In the genomic region with DNA sequence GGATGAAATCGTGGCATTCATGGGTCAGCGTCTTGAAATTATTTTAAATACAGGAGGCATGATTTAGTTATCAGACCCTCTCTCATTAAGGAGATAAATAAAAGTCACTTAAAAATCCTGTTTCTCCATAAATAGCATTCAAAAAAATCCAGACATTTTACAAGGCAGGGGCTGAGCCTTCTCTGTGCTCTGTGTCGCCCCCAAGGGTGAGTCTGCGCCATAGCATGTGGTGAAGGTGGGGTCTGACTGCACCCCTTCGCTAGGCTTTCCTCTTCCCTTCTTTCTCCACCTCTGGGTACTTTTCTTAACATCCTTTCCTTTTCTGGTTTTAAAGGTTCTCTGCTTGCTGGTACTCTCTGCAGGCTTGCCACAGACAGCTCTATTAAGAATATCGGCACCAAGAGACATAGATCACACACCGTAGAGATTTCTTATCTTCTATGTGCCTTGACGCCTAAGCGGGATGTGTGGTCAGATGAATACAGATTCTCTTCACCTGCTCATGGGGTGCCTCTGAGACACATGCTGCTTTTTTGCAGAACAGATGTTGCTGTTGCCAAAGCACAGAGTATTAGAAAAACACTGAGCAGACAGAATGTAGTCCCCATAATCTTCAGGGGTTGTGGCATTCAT, we compare ENCODE assay signal across 1 cellular context.
TF ChIP-seq lines count a peak whose summit lies in the region.

No MANE protein-coding gene starts in this region.

TF ChIP-seq in GM12878, 131 proteins besides CTCF, POLR2A, EP300 and RAD21:
- TF ChIP-seq JUNB (IDR thresholded peaks at IDR 0.05) (no peak), SMC3 (IDR thresholded peaks at IDR 0.05; ENCODE audit: borderline replicate concordance, low read length) (peak; percentile 22; the same call in 1 of the 2 replicates), BACH1 (IDR thresholded peaks at IDR 0.05; ENCODE audit: borderline replicate concordance) (no peak)
- TF ChIP-seq, protein P1, sequence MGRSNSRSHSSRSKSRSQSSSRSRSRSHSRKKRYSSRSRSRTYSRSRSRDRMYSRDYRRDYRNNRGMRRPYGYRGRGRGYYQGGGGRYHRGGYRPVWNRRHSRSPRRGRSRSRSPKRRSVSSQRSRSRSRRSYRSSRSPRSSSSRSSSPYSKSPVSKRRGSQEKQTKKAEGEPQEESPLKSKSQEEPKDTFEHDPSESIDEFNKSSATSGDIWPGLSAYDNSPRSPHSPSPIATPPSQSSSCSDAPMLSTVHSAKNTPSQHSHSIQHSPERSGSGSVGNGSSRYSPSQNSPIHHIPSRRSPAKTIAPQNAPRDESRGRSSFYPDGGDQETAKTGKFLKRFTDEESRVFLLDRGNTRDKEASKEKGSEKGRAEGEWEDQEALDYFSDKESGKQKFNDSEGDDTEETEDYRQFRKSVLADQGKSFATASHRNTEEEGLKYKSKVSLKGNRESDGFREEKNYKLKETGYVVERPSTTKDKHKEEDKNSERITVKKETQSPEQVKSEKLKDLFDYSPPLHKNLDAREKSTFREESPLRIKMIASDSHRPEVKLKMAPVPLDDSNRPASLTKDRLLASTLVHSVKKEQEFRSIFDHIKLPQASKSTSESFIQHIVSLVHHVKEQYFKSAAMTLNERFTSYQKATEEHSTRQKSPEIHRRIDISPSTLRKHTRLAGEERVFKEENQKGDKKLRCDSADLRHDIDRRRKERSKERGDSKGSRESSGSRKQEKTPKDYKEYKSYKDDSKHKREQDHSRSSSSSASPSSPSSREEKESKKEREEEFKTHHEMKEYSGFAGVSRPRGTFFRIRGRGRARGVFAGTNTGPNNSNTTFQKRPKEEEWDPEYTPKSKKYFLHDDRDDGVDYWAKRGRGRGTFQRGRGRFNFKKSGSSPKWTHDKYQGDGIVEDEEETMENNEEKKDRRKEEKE (IDR thresholded peaks at IDR 0.05), result no peak
TF ChIP-seq in GM12878: peak in this region for 1.
